ENCODE assay signal across 26 cellular contexts in genomic region chr2:189533274-189534035, GRCh38. TPM values are rescaled to one million over a fixed set of nuclear protein-coding genes. Genes with fewer than 3 reads are reported as not detected.
DNase-seq lines count a peak whose midpoint lies in the region; ATAC-seq, FAIRE-seq and TF ChIP-seq lines count a peak whose summit lies in the region.
"Had no signal": no experiment of that assay in that cellular context is flagged by ENCODE, and none has a peak within 500 bp of the region (broad histone marks: within the 10 kb centered on the region; RNA-seq: fewer than 3 reads in every experiment).

No MANE protein-coding gene starts in this region.

- H3K9me3 Mint-ChIP-seq in MCF 10A (ENCODE audit: unreplicated experiment) = no peaks in the 10 kb centered on the region

- POLR2A ChIA-PET in MCF 10A (lab: Yijun Ruan, JAX) = interaction anchor here (0.6 to 0.7 kb wide), 2 partner anchors 77 to 1174 kb away, joined by 3 read pairs; no protein-coding TSS in a partner anchor
- POLR2A ChIA-PET in H1 (lab: Charles Lee; ENCODE audit: partially characterized antibody) = no interaction called here

- no peak overlapping the region for H3K18ac ChIP-seq in H1 (ENCODE audit: extremely low read depth, low read length)

- H3K9ac ChIP-seq in H1 (replicated peaks in 1 of 4; ENCODE audit: extremely low read depth in 1 of 4, low read depth in 3 of 4, low read length in 3 of 4) = no peak overlapping the region

- no peaks in the 10 kb centered on the region for H3K79me2 ChIP-seq in H1 (ENCODE audit: control insufficient read depth in 1 of 2, insufficient read depth in 2 of 2, low read length in 2 of 2)

- H3K14ac ChIP-seq in H1 (ENCODE audit: insufficient read length) = no peak overlapping the region

- no peak overlapping the region for H2BK5ac ChIP-seq in H1 (ENCODE audit: low read depth, low read length)

- H2BK120ac ChIP-seq in H1 (replicated peaks; ENCODE audit: low read depth, low read length) = no peak overlapping the region

- CTCF ChIA-PET in MCF 10A (lab: Yijun Ruan, JAX) (interaction anchor here (0.5 kb wide), 1 partner anchor 39 kb away, joined by 3 read pairs; no protein-coding TSS in a partner anchor), H1 (lab: Charles Lee; ENCODE audit: partially characterized antibody) (no interaction called here)

- no peaks in the 10 kb centered on the region for H3K36me3 Mint-ChIP-seq in MCF 10A (ENCODE audit: insufficient read depth, unreplicated experiment)

- H3K4ac ChIP-seq in H1 (replicated peaks; ENCODE audit: insufficient read length, low read depth, low read length) = no peak overlapping the region

- H3K27ac ChIP-seq in breast epithelium = peak overlapping the region; percentile 0 to 61
- no peak overlapping the region for H3K27ac ChIP-seq in H1 (ENCODE audit: low read depth, low read length)
- peak overlapping the region; percentile 11 to 55 (median 30) for H3K27ac ChIP-seq in transverse colon
- H3K27ac ChIP-seq: 22Rv1, SJCRH30, VCaP had no signal

- H3K4me1 Mint-ChIP-seq in MCF 10A (ENCODE audit: insufficient read depth, unreplicated experiment) = peaks cover 4% of the 10 kb centered on the region
- H3K4me1 Mint-ChIP-seq: B cell had no signal

- H3K56ac ChIP-seq in H1 (replicated peaks; ENCODE audit: insufficient read length, low read depth, low read length) = no peak overlapping the region

- H2AK5ac ChIP-seq in H1 (ENCODE audit: low read depth, low read length) = no peak overlapping the region

- no peak overlapping the region for H2BK12ac ChIP-seq in H1 (ENCODE audit: low read depth, low read length)

- no peak overlapping the region for H4K8ac ChIP-seq in H1 (ENCODE audit: extremely low read depth, insufficient read depth, low read length)

- H3K4me2 ChIP-seq in H1 (ENCODE audit: insufficient read depth in 1 of 2, low read depth in 2 of 2, low read length in 2 of 2) = no peak overlapping the region

- H3K79me1 ChIP-seq in H1 (ENCODE audit: low read depth, low read length) = no peaks in the 10 kb centered on the region

- ATAC-seq in mucosa of descending colon = peak; percentile 96
- no peak for ATAC-seq in GM21786 (IDR thresholded peaks at IDR 0.05; ENCODE audit: unreplicated experiment)
- ATAC-seq: esophagus mucosa, PC-3 had no signal

- in situ Hi-C loops in transverse colon (cut with MboI; ENCODE audit: low pct_ligation_motif_present in 1 of 4, low pct_unique_long_range_greater_than_20kb in 1 of 4, low sequenced_read_pairs in 3 of 4) = no loop called here

- peaks cover 3% of the 10 kb centered on the region; the same call in 1 of the 2 replicates for H3K23me2 ChIP-seq in H1 (ENCODE audit: low read depth, low read length)

- no peak overlapping the region for H2BK20ac ChIP-seq in H1 (ENCODE audit: low read length)

- no peaks in the 10 kb centered on the region for H3K9me3 ChIP-seq in breast epithelium
- no peaks in the 10 kb centered on the region for H3K9me3 ChIP-seq in H1 (ENCODE audit: insufficient read depth in 2 of 2, low read depth in 1 of 2, low read length in 1 of 2)
- no peaks in the 10 kb centered on the region for H3K9me3 ChIP-seq in mucosa of descending colon
- no peaks in the 10 kb centered on the region for H3K9me3 ChIP-seq in transverse colon

- H3K4me1 ChIP-seq in breast epithelium = no peaks in the 10 kb centered on the region
- no peaks in the 10 kb centered on the region for H3K4me1 ChIP-seq in H1 (replicated peaks in 1 of 4; ENCODE audit: control insufficient read depth in 3 of 4, insufficient read depth in 4 of 4, low read length in 3 of 4)
- peaks cover 2% of the 10 kb centered on the region for H3K4me1 ChIP-seq in mucosa of descending colon (ENCODE audit: low read depth)
- peaks cover 0 to 27% (median 0%) of the 10 kb centered on the region in 4 donors for H3K4me1 ChIP-seq in transverse colon

- H3K4me3 ChIP-seq in breast epithelium (no peak overlapping the region), H1 (ENCODE audit: extremely low read depth in 1 of 4, insufficient read depth in 2 of 4, low read depth in 3 of 4, low read length in 4 of 4) (no peak overlapping the region), mucosa of descending colon (no peak overlapping the region), transverse colon (no peak overlapping the region)
- H3K4me3 ChIP-seq: SJCRH30 had no signal

- H3K27me3 Mint-ChIP-seq in MCF 10A (ENCODE audit: insufficient read depth, unreplicated experiment) = no peaks in the 10 kb centered on the region

- no peaks in the 10 kb centered on the region for H4K20me1 ChIP-seq in H1 (replicated peaks in 1 of 2; ENCODE audit: control insufficient read depth in 1 of 2, insufficient read depth in 2 of 2, low read length in 2 of 2)

- TF ChIP-seq CTCF in breast epithelium (IDR thresholded peaks at IDR 0.05) = no peak
- TF ChIP-seq CTCF in MCF 10A (IDR thresholded peaks at IDR 0.05; ENCODE audit: unreplicated experiment) = no peak
- no peak for TF ChIP-seq CTCF in H1 (IDR thresholded peaks at IDR 0.05; ENCODE audit: control extremely low read depth in 1 of 3, insufficient read depth in 1 of 3, low read depth in 1 of 3, low read length in 3 of 3)
- TF ChIP-seq CTCF in mucosa of descending colon (IDR thresholded peaks at IDR 0.05) = no peak
- no peak for TF ChIP-seq CTCF in transverse colon (IDR thresholded peaks at IDR 0.05)

- no peak overlapping the region for H4K91ac ChIP-seq in H1 (replicated peaks; ENCODE audit: insufficient read length, low read length)

- TF ChIP-seq POLR2A in breast epithelium (IDR thresholded peaks at IDR 0.05) (no peak), H1 (IDR thresholded peaks at IDR 0.05; ENCODE audit: control extremely low read depth in 1 of 2, low read depth in 2 of 2, low read length in 2 of 2) (no peak), transverse colon (IDR thresholded peaks at IDR 0.05) (no peak)

- H2AFZ ChIP-seq in H1 (ENCODE audit: low read length) = 0 out of 2 replicates have a peak overlapping the region, but pooled peaks have one; percentile 57

- DNase-seq in breast epithelium (ENCODE audit: low spot score in 2 of 2) (no peak), MCF 10A (ENCODE audit: unreplicated experiment) (no peak), H1 (ENCODE audit: low read depth in 1 of 2, low spot score in 2 of 2) (no peak), mucosa of descending colon (peak in 1 of 3 donors; percentile 43), transverse colon (no peak), amygdala (lab: John Stamatoyannopoulos, UW) (no peak), NCI-H526 (lab: John Stamatoyannopoulos, UW) (no peak)
- DNase-seq: activated CD4-positive, alpha-beta T cell treated with anti-CD3 and anti-CD28 coated beads, Interleukin-2, amount 50 U/mL, for 48 hours; activated gamma-delta T cell treated with Interleukin-2 at 50 U/mL for 16 hours; activated T-cell treated with anti-CD3 and anti-CD28 coated beads for 4 hours; amniotic stem cell; caudate nucleus; COR-L47; DMS79 treated with DMSO at 0.1 percent for 48 hours; KBM-7; NCI-H187 treated with DMSO at 0.1 percent for 48 hours; NCI-H2227 treated with DMSO at 0.1 percent for 48 hours; NCI-H774; PC-3; SJCRH30; T-helper 2 cell had no signal

- no peak for TF ChIP-seq RAD21 in H1 (IDR thresholded peaks at IDR 0.05 in 1 of 2, conservative IDR thresholded peaks at IDR 0.05 in 1 of 2; ENCODE audit: low read depth in 2 of 2, low read length in 2 of 2)

- H3K27ac Mint-ChIP-seq in MCF 10A (ENCODE audit: low read depth, unreplicated experiment) = no peak overlapping the region
- H3K27ac Mint-ChIP-seq: B cell had no signal

- FAIRE-seq in H1 (lab: Jason Lieb, UNC) = no peak

- BruUV-seq in MCF 10A (replicated peaks; lab: Mats Ljungman, UMichigan) = no TSS peak

- H3K27me3 ChIP-seq in breast epithelium = no peaks in the 10 kb centered on the region
- peaks cover 0 to 1% (median 0%) of the 10 kb centered on the region in 4 experiments; a peak in 1 of 7 replicates for H3K27me3 ChIP-seq in H1 (replicated peaks in 1 of 4; ENCODE audit: control insufficient read depth in 3 of 4, extremely low read depth in 1 of 4, insufficient read depth in 3 of 4, low read length in 3 of 4)
- H3K27me3 ChIP-seq in transverse colon = no peaks in the 10 kb centered on the region
- H3K27me3 ChIP-seq: SJCRH30 had no signal

- intact Hi-C loops in breast epithelium (cut with DNase I; ENCODE audit: low total_unique reads) (no loop called here), MCF 10A (cut with micrococcal nuclease) (no loop called here), mucosa of descending colon (cut with DNase I, micrococcal nuclease) (no loop called here), transverse colon (cut with DNase I; ENCODE audit: low total_unique reads) (no loop called here)

- H3K4me3 Mint-ChIP-seq in MCF 10A (ENCODE audit: unreplicated experiment) = no peak overlapping the region
- H3K4me3 Mint-ChIP-seq: B cell had no signal

- 89% methylated on average over 6 of the region's 6 CpGs; no CpG with 5 or more reads in 1 of the 2 experiments for WGBS in H1 (ENCODE audit: extremely low coverage in 1 of 2, insufficient coverage in 1 of 2, insufficient read length in 1 of 2, insufficient replicate concordance in 2 of 2, low coverage in 1 of 2, low lambda C conversion rate in 2 of 2, missing lambda C conversion rate in 1 of 2), 2 experiments
- WGBS in transverse colon (ENCODE audit: low coverage in 1 of 2), 2 donors = 77 to 79% methylated on average over 6 of the region's 6 CpGs

- no peak overlapping the region for H4K5ac ChIP-seq in H1 (ENCODE audit: insufficient read length, low read depth, low read length)

- H2BK15ac ChIP-seq in H1 (ENCODE audit: low read length) = no peak overlapping the region

- no peak for TF ChIP-seq EP300 in H1 (IDR thresholded peaks at IDR 0.05; ENCODE audit: borderline replicate concordance in 1 of 2, low read depth in 2 of 2, low read length in 2 of 2)
- TF ChIP-seq EP300 in transverse colon (IDR thresholded peaks at IDR 0.05; ENCODE audit: low read depth) = no peak

- no peak overlapping the region for H3K23ac ChIP-seq in H1 (ENCODE audit: insufficient read length)

- no peaks in the 10 kb centered on the region for H3K36me3 ChIP-seq in breast epithelium
- no peaks in the 10 kb centered on the region for H3K36me3 ChIP-seq in H1 (ENCODE audit: control insufficient read depth in 2 of 4, insufficient read depth in 4 of 4, low read length in 3 of 4)
- H3K36me3 ChIP-seq in mucosa of descending colon (ENCODE audit: low read depth) = no peaks in the 10 kb centered on the region
- H3K36me3 ChIP-seq in transverse colon = no peaks in the 10 kb centered on the region
- H3K36me3 ChIP-seq: SJCRH30 had no signal

RNA-seq across cellular contexts. Expression of gene SLC40A1, which starts 47.1 kb away (rescaled TPM):
- 100 to 1,000 TPM in 2 of 3 donors, 10 to 100 TPM in 1; 42.2 to 183 (median 162) TPM for total RNA-seq in breast epithelium
- total RNA-seq in MCF 10A (2022) = 0.15 TPM in 1 of 2 replicates, not detected in the other
- total RNA-seq in H1 (2021; fragmentation: NEBNext Ultra II Directional; extraction: Animal tissue kit (Norgen Biotek cat#: 25700)) = not detected in 2 replicates
- 0.03 TPM in 1 of 2 replicates, not detected in the other for polyA plus RNA-seq in H1 (2011; rRNA removed)
- polyA plus RNA-seq in H1 (2011; cell fraction: cytosol; rRNA removed) = not detected
- polyA plus RNA-seq in H1 (2011; cell fraction: nucleus; rRNA removed) = not detected
- 0.09 TPM in 1 of 4 replicates, not detected in the others for polyA plus RNA-seq in H1 (2012, experiment 1 of 2)
- not detected for polyA plus RNA-seq in H1 (2012, experiment 2 of 2)
- polyA plus RNA-seq in H1 (2013, experiment 1 of 2) = 0.10 TPM
- 0.04 TPM for polyA plus RNA-seq in H1 (2013, experiment 2 of 2)
- polyA minus RNA-seq in H1 (2011; rRNA and poly(A)+ RNA removed) = 0.05 TPM in 1 of 2 replicates, not detected in the other
- polyA minus RNA-seq in H1 (2011; cell fraction: cytosol; rRNA and poly(A)+ RNA removed) = not detected
- polyA minus RNA-seq in H1 (2011; cell fraction: nucleus; rRNA and poly(A)+ RNA removed) = not detected
- 100 to 1,000 TPM in 2 of 3 donors, 10 to 100 TPM in 1; 95.4 to 212 (median 155) TPM for total RNA-seq in mucosa of descending colon
- 100 to 1,000 TPM in 2 of 4 donors, 10 to 100 TPM in 2; 26.3 to 345 (median 186) TPM for total RNA-seq in transverse colon

Comparison
In these comparisons a context has a peak if more than half of its experiments do, and no peak if none do; other contexts are left out.
1. RNA of gene SLC40A1, which starts 47.1 kb away (total RNA-seq): 26.3 to 345 TPM in transverse colon, 42.2 to 183 TPM in breast epithelium and 95.4 to 212 TPM in mucosa of descending colon; 0.15 TPM in MCF 10A and not detected in H1; every median in the first group is over 10 times any median in the second.